In the genomic region with DNA sequence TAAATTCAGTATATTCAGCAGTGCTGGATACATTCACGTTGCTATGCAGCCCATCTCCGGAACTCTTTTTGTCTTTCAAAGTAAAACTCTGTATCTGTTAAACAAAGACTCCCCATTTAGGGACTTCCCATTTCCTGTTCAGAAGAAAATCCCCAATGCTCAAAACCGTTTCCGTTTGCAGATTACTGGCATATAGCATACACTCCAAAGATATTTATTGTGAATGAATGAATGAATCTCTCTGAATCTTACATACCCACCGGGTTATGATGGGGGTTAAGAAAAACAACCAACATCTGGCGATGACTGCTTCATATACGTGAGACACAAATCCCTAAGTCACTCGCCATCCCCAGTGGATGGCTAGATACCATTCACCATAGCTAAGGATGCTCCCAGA, we compare ENCODE assay signal across 11 cellular contexts. TPM values are rescaled to one million over a fixed set of nuclear protein-coding genes. Genes with fewer than 3 reads are reported as not detected.
DNase-seq lines count a peak whose midpoint lies in the region; ATAC-seq, FAIRE-seq and TF ChIP-seq lines count a peak whose summit lies in the region.
"Had no signal": no experiment of that assay in that cellular context is flagged by ENCODE, and none has a peak within 500 bp of the region (broad histone marks: within the 10 kb centered on the region; RNA-seq: fewer than 3 reads in every experiment).

No MANE protein-coding gene starts in this region.

- CTCF ChIA-PET in naive thymus-derived CD4-positive, alpha-beta T cell (lab: Charles Lee), result no interaction called here

- H3K36me3 Mint-ChIP-seq in naive thymus-derived CD4-positive, alpha-beta T cell, result peaks cover 0 to 3% (median 0%) of the 10 kb centered on the region in 5 donors
- H3K36me3 Mint-ChIP-seq: natural killer cell had no signal

- H4K20me1 ChIP-seq in smooth muscle cell (ENCODE audit: low read depth), result peaks cover 30% of the 10 kb centered on the region

- H3K27ac ChIP-seq in smooth muscle cell (ENCODE audit: low read depth), result peak overlapping the region; percentile 29
- no peak overlapping the region for H3K27ac ChIP-seq in naive thymus-derived CD4-positive, alpha-beta T cell (ENCODE audit: low read depth, low read length)

- H3F3A ChIP-seq in smooth muscle cell (ENCODE audit: low read depth), result peaks cover 5% of the 10 kb centered on the region

- no peak overlapping the region for H3K27ac Mint-ChIP-seq in naive thymus-derived CD4-positive, alpha-beta T cell
- H3K27ac Mint-ChIP-seq: natural killer cell had no signal

- 11% methylated on average over 8 of the region's 8 CpGs for WGBS in smooth muscle cell (ENCODE audit: low lambda C conversion rate)

- H3K36me3 ChIP-seq in adipocyte (ENCODE audit: control insufficient read depth, insufficient read depth, low read length, severe bottlenecking) (peaks cover 25% of the 10 kb centered on the region), smooth muscle cell (ENCODE audit: low read depth) (no peaks in the 10 kb centered on the region)
- no peaks in the 10 kb centered on the region for H3K36me3 ChIP-seq in naive thymus-derived CD4-positive, alpha-beta T cell (ENCODE audit: control insufficient read depth in 2 of 3, insufficient read depth in 3 of 3, low read length in 3 of 3)

- H3K27me3 ChIP-seq in adipocyte (replicated peaks; ENCODE audit: control insufficient read depth, insufficient read depth, low read length) (no peaks in the 10 kb centered on the region), smooth muscle cell (ENCODE audit: low read depth) (no peaks in the 10 kb centered on the region)
- no peaks in the 10 kb centered on the region for H3K27me3 ChIP-seq in naive thymus-derived CD4-positive, alpha-beta T cell (ENCODE audit: control insufficient read depth in 2 of 2, insufficient read depth in 2 of 2, low read length in 2 of 2)

- intact Hi-C loops in naive thymus-derived CD4-positive, alpha-beta T cell (cut with micrococcal nuclease), result no loop called here

- peaks cover 43 to 54% (median 51%) of the 10 kb centered on the region in 5 donors for H3K27me3 Mint-ChIP-seq in naive thymus-derived CD4-positive, alpha-beta T cell

- H3K4me3 Mint-ChIP-seq in naive thymus-derived CD4-positive, alpha-beta T cell, result peak overlapping the region in 5 of 10 donors; percentile 25 to 82 (median 78)

- H3K4me3 ChIP-seq in adipocyte (ENCODE audit: low read length) (peak overlapping the region; percentile 85), iPS-11a (ENCODE audit: low read depth, low read length) (peak overlapping the region; percentile 71), smooth muscle cell (peak overlapping the region; percentile 54)
- no peak overlapping the region for H3K4me3 ChIP-seq in naive thymus-derived CD4-positive, alpha-beta T cell (ENCODE audit: low read length)

- H3K4me2 ChIP-seq in smooth muscle cell, result peak overlapping the region; percentile 98

- FAIRE-seq in GM19239 (lab: Jason Lieb, UNC), result no peak

- H3K9ac ChIP-seq in adipocyte (ENCODE audit: low read length) (peak overlapping the region; percentile 95), smooth muscle cell (ENCODE audit: low read depth) (peak overlapping the region; percentile 68)

- peaks cover 53% of the 10 kb centered on the region for H3K4me1 ChIP-seq in adipocyte (ENCODE audit: control insufficient read depth, insufficient read depth, low read length)
- H3K4me1 ChIP-seq in smooth muscle cell (ENCODE audit: low read depth), result peaks cover 16% of the 10 kb centered on the region
- H3K4me1 ChIP-seq in naive thymus-derived CD4-positive, alpha-beta T cell (ENCODE audit: control insufficient read depth in 2 of 2, insufficient read depth in 2 of 2, low read length in 2 of 2), result no peaks in the 10 kb centered on the region

- H3K9me3 ChIP-seq in adipocyte (ENCODE audit: control insufficient read depth, low read length) (no peaks in the 10 kb centered on the region), smooth muscle cell (replicated peaks; ENCODE audit: low read depth) (no peaks in the 10 kb centered on the region)
- H3K9me3 ChIP-seq in naive thymus-derived CD4-positive, alpha-beta T cell (ENCODE audit: control insufficient read depth in 2 of 3, low read length in 3 of 3), result no peaks in the 10 kb centered on the region

- peaks cover 29% of the 10 kb centered on the region for H3K79me2 ChIP-seq in smooth muscle cell (ENCODE audit: low read depth)

- H2AFZ ChIP-seq in smooth muscle cell (ENCODE audit: low read depth), result no peak overlapping the region

- ATAC-seq in naive thymus-derived CD4-positive, alpha-beta T cell, result no peak
- ATAC-seq: natural killer cell had no signal

- POLR2A ChIA-PET in naive thymus-derived CD4-positive, alpha-beta T cell (lab: Charles Lee), result no interaction called here

- peaks cover 0 to 2% (median 0%) of the 10 kb centered on the region in 11 donors for H3K9me3 Mint-ChIP-seq in naive thymus-derived CD4-positive, alpha-beta T cell
- H3K9me3 Mint-ChIP-seq: natural killer cell had no signal

- no peak for TF ChIP-seq CTCF in GM20000 (IDR thresholded peaks at IDR 0.05; ENCODE audit: extremely low read depth, missing control alignments)
- no peak for TF ChIP-seq CTCF in smooth muscle cell (IDR thresholded peaks at IDR 0.05; ENCODE audit: borderline replicate concordance, insufficient read depth, poor library complexity, severe bottlenecking)

- H3K4me1 Mint-ChIP-seq in naive thymus-derived CD4-positive, alpha-beta T cell, result peaks cover 4 to 19% (median 14%) of the 10 kb centered on the region in 7 donors

- DNase-seq in GM20000 (ENCODE audit: low spot score), result peak; percentile 28
- peak; percentile 37 for DNase-seq in adipocyte (ENCODE audit: low read depth)
- DNase-seq in smooth muscle cell (lab: John Stamatoyannopoulos, UW; ENCODE audit: unreplicated experiment), result no peak
- no peak for DNase-seq in GM19239 (ENCODE audit: insufficient read length, low spot score)
- no peak for DNase-seq in naive thymus-derived CD4-positive, alpha-beta T cell
- DNase-seq in stimulated activated CD4-positive, alpha-beta T cell treated with anti-CD3 and anti-CD28 coated beads, Interleukin-4, amount 100 ng/mL, for 4 hours, result no peak
- DNase-seq in SK-N-DZ (ENCODE audit: low spot score), result no peak
- DNase-seq: central memory CD4-positive, alpha-beta T cell; natural killer cell; NCI-H1436 treated with DMSO at 0.1 percent for 48 hours had no signal

RNA-seq across cellular contexts. Expression of gene THY1, which starts 1.6 kb away (rescaled TPM):
- 266 and 297 TPM in 2 replicates for total RNA-seq in smooth muscle cell
- polyA plus RNA-seq in smooth muscle cell, result 411 and 614 TPM in 2 replicates
- total RNA-seq in naive thymus-derived CD4-positive, alpha-beta T cell, result 1 to 10 TPM in 1 of 5 experiments, not detected in 4; 2.2 TPM
- polyA plus RNA-seq in naive thymus-derived CD4-positive, alpha-beta T cell, result not detected
- 65.9 and 121 TPM in 2 replicates for polyA plus RNA-seq in SK-N-DZ (2014; cell fraction: cytosol; rRNA removed)
- polyA plus RNA-seq in SK-N-DZ (2014; cell fraction: nucleus; rRNA removed), result 51.5 and 76.0 TPM in 2 replicates
- total RNA-seq: natural killer cell had no signal

RNA-seq across cellular contexts. Expression of gene USP2, which starts 39.9 kb away (rescaled TPM):
- total RNA-seq in smooth muscle cell, result 1.4 and 1.8 TPM in 2 replicates
- polyA plus RNA-seq in smooth muscle cell, result 0.25 and 2.5 TPM in 2 replicates
- 1 to 10 TPM in 1 of 5 experiments, under 1 TPM in 4; 0.07 to 1.1 (median 0.43) TPM for total RNA-seq in naive thymus-derived CD4-positive, alpha-beta T cell
- polyA plus RNA-seq in naive thymus-derived CD4-positive, alpha-beta T cell, result under 1 TPM; 0.26 to 0.50 TPM
- polyA plus RNA-seq in SK-N-DZ (2014; cell fraction: cytosol; rRNA removed), result 0.28 and 1.1 TPM in 2 replicates
- 0.70 and 1.8 TPM in 2 replicates for polyA plus RNA-seq in SK-N-DZ (2014; cell fraction: nucleus; rRNA removed)

Comparison
In these comparisons a context has a peak if more than half of its experiments do, and no peak if none do; other contexts are left out.
1. DNase-seq: peak in GM20000 (single experiment) and adipocyte (single experiment); none in smooth muscle cell (single experiment), GM19239 (single experiment), naive thymus-derived CD4-positive, alpha-beta T cell (0 of 9), stimulated activated CD4-positive, alpha-beta T cell treated with anti-CD3 and anti-CD28 coated beads, Interleukin-4, amount 100 ng/mL, for 4 hours (0 of 2) and SK-N-DZ (single experiment).
2. RNA of gene THY1, which starts 1.6 kb away (total RNA-seq): 266 to 297 TPM in smooth muscle cell; 2.2 TPM in naive thymus-derived CD4-positive, alpha-beta T cell; every median in the first group is over 10 times any median in the second.